In genomic region chr18:36769611-36770314, GRCh38 we compare ENCODE assay signal across 11 cellular contexts. TPM values are rescaled to one million over a fixed set of nuclear protein-coding genes. Genes with fewer than 3 reads are reported as not detected.
A peak's percentile ranks its signal among the peaks of the same experiment; 100 is the strongest.
DNase-seq lines count a peak whose midpoint lies in the region; ATAC-seq, FAIRE-seq and TF ChIP-seq lines count a peak whose summit lies in the region.
"Had no signal": no experiment of that assay in that cellular context is flagged by ENCODE, and none has a peak within 500 bp of the region (broad histone marks: within the 10 kb centered on the region; RNA-seq: fewer than 3 reads in every experiment).

No MANE protein-coding gene starts in this region.

- CTCF ChIA-PET in activated CD8-positive, alpha-beta T cell treated with anti-CD3 and anti-CD28 coated beads for 36 hours (lab: Charles Lee), result no interaction called here

- TF ChIP-seq POLR2A in right lobe of liver (IDR thresholded peaks at IDR 0.05) (no peak), tibial nerve (IDR thresholded peaks at IDR 0.05) (no peak)

- H3K4me3 ChIP-seq in DOHH2 (ENCODE audit: low read length) (no peak overlapping the region), HFF-Myc (replicated peaks; ENCODE audit: low read depth, low read length) (no peak overlapping the region), right lobe of liver (no peak overlapping the region), tibial nerve (no peak overlapping the region)

- H3K36me3 Mint-ChIP-seq in activated CD8-positive, alpha-beta T cell treated with anti-CD3 and anti-CD28 coated beads for 36 hours (ENCODE audit: low read depth), result no peaks in the 10 kb centered on the region

- H3K27ac ChIP-seq in DOHH2 (ENCODE audit: low read depth, low read length) (no peak overlapping the region), right lobe of liver (no peak overlapping the region), tibial nerve (peak overlapping the region in 2 of 4 donors; percentile 26 to 54)

- ATAC-seq in activated CD8-positive, alpha-beta T cell treated with anti-CD3 and anti-CD28 coated beads for 36 hours, result no peak
- ATAC-seq in right lobe of liver (peak; percentile 52 to 63 (median 58)), HG02840 (IDR thresholded peaks at IDR 0.05; ENCODE audit: low FRiP score, unreplicated experiment) (no peak)

- TF ChIP-seq CTCF in DOHH2 (IDR thresholded peaks at IDR 0.05; ENCODE audit: low read depth, low read length, poor library complexity, severe bottlenecking) (peak; percentile 69), HFF-Myc (IDR thresholded peaks at IDR 0.05; ENCODE audit: low read depth, low read length, missing control alignments) (peak; percentile 62), right lobe of liver (IDR thresholded peaks at IDR 0.05) (peak; percentile 31 to 55 (median 36)), tibial nerve (IDR thresholded peaks at IDR 0.05) (peak in 2 of 5 experiments; percentile 10 to 27)
- TF ChIP-seq CTCF in activated CD8-positive, alpha-beta T cell treated with anti-CD3 and anti-CD28 coated beads for 36 hours (IDR thresholded peaks at IDR 0.05), result peak; percentile 46

- no peak for FAIRE-seq in GM19239 (lab: Jason Lieb, UNC)

- POLR2A ChIA-PET in activated CD8-positive, alpha-beta T cell treated with anti-CD3 and anti-CD28 coated beads for 36 hours (lab: Charles Lee), result no interaction called here

- peaks cover 7% of the 10 kb centered on the region for H3K4me1 Mint-ChIP-seq in activated CD8-positive, alpha-beta T cell treated with anti-CD3 and anti-CD28 coated beads for 36 hours (ENCODE audit: low read depth)

- TF ChIP-seq EP300 in tibial nerve (IDR thresholded peaks at IDR 0.05), result no peak

- intact Hi-C loops in activated CD8-positive, alpha-beta T cell treated with anti-CD3 and anti-CD28 coated beads for 36 hours (cut with micrococcal nuclease), result no loop called here
- intact Hi-C loops in right lobe of liver (cut with DNase I), result no loop called here

- H3K9me3 ChIP-seq in DOHH2 (ENCODE audit: control insufficient read depth, insufficient read depth, low read length) (peaks cover 3% of the 10 kb centered on the region; the same call in 1 of the 2 replicates), right lobe of liver (no peaks in the 10 kb centered on the region), tibial nerve (peaks cover 0 to 3% (median 0%) of the 10 kb centered on the region in 4 donors)

- H3K36me3 ChIP-seq in DOHH2 (ENCODE audit: control insufficient read depth, low read length) (peaks cover 13% of the 10 kb centered on the region), right lobe of liver (no peaks in the 10 kb centered on the region), tibial nerve (peaks cover 0 to 4% (median 0%) of the 10 kb centered on the region in 3 donors)

- H3K27ac Mint-ChIP-seq in activated CD8-positive, alpha-beta T cell treated with anti-CD3 and anti-CD28 coated beads for 36 hours, result no peak overlapping the region
- H3K27ac Mint-ChIP-seq: IgD-negative memory B cell had no signal

- H3F3A ChIP-seq in DOHH2 (ENCODE audit: control insufficient read depth, insufficient read depth), result no peaks in the 10 kb centered on the region

- WGBS in right lobe of liver (ENCODE audit: insufficient coverage, low coverage, low lambda C conversion rate, missing lambda C conversion rate), result 61% methylated on average over 4 of the region's 6 CpGs
- WGBS in tibial nerve, 2 donors, result 80% methylated on average over 6 of the region's 6 CpGs

- H3K4me2 ChIP-seq in DOHH2 (ENCODE audit: low read length), result no peak overlapping the region

- no peak overlapping the region for H3K4me3 Mint-ChIP-seq in activated CD8-positive, alpha-beta T cell treated with anti-CD3 and anti-CD28 coated beads for 36 hours
- H3K4me3 Mint-ChIP-seq: central memory CD8-positive, alpha-beta T cell; IgD-negative memory B cell had no signal

- no peaks in the 10 kb centered on the region for H4K20me1 ChIP-seq in DOHH2 (ENCODE audit: control insufficient read depth, insufficient read depth, low read depth, low read length)

- peaks cover 3% of the 10 kb centered on the region for H3K27me3 Mint-ChIP-seq in activated CD8-positive, alpha-beta T cell treated with anti-CD3 and anti-CD28 coated beads for 36 hours
- H3K27me3 Mint-ChIP-seq: IgD-negative memory B cell had no signal

- peaks cover 22% of the 10 kb centered on the region for H3K4me1 ChIP-seq in DOHH2 (ENCODE audit: control insufficient read depth, low read length)
- H3K4me1 ChIP-seq in right lobe of liver, result no peaks in the 10 kb centered on the region
- H3K4me1 ChIP-seq in tibial nerve, result peaks cover 0 to 24% (median 3%) of the 10 kb centered on the region in 4 donors

- DNase-seq in HFF-Myc (ENCODE audit: extremely low read depth, low read depth) (no peak), right lobe of liver (peak in 1 of 3 donors; percentile 30), GM19239 (ENCODE audit: insufficient read length, low spot score) (no peak), tibial nerve (ENCODE audit: low spot score in 2 of 2) (no peak)
- peak; percentile 32 for DNase-seq in activated CD8-positive, alpha-beta T cell treated with anti-CD3 and anti-CD28 coated beads for 36 hours
- no peak for DNase-seq in activated CD4-positive, CD25-positive, alpha-beta regulatory T cell treated with anti-CD3 and anti-CD28 coated beads, Interleukin-2, amount 50 U/mL, for 72 hours
- DNase-seq: mesenchymal stem cell had no signal

- no peaks in the 10 kb centered on the region for H3K79me2 ChIP-seq in DOHH2 (ENCODE audit: control insufficient read depth, low read length)

- H3K9me3 Mint-ChIP-seq in activated CD8-positive, alpha-beta T cell treated with anti-CD3 and anti-CD28 coated beads for 36 hours, result no peaks in the 10 kb centered on the region
- H3K9me3 Mint-ChIP-seq: central memory CD8-positive, alpha-beta T cell; IgD-negative memory B cell had no signal

- no peaks in the 10 kb centered on the region for H3K27me3 ChIP-seq in DOHH2 (ENCODE audit: control insufficient read depth, low read length)
- no peaks in the 10 kb centered on the region for H3K27me3 ChIP-seq in right lobe of liver
- no peaks in the 10 kb centered on the region for H3K27me3 ChIP-seq in tibial nerve

- no peaks in the 10 kb centered on the region for H3K9me2 ChIP-seq in DOHH2 (replicated peaks; ENCODE audit: control insufficient read depth, low read length)

RNA-seq across cellular contexts. Expression of gene TPGS2, which starts 59.0 kb away (rescaled TPM):
- 10 to 100 TPM; 77.0 to 83.1 TPM for total RNA-seq in activated CD8-positive, alpha-beta T cell treated with anti-CD3 and anti-CD28 coated beads for 36 hours
- 10 to 100 TPM; 14.0 to 56.2 (median 23.1) TPM for total RNA-seq in right lobe of liver
- total RNA-seq in tibial nerve, result 100 to 1,000 TPM; 137 to 203 (median 170) TPM

RNA-seq across cellular contexts. Expression of gene KIAA1328, which starts 59.2 kb away (rescaled TPM):
- total RNA-seq in activated CD8-positive, alpha-beta T cell treated with anti-CD3 and anti-CD28 coated beads for 36 hours, result 1 to 10 TPM; 5.9 to 6.1 TPM
- total RNA-seq in right lobe of liver (1 to 10 TPM; 2.0 to 4.5 (median 2.9) TPM), tibial nerve (10 to 100 TPM; 23.4 to 53.3 (median 26.8) TPM)

Comparison
In these comparisons a context has a peak if more than half of its experiments do, and no peak if none do; other contexts are left out.
1. ATAC-seq: peak in right lobe of liver (4 of 4); none in activated CD8-positive, alpha-beta T cell treated with anti-CD3 and anti-CD28 coated beads for 36 hours (single experiment) and HG02840 (single experiment).